Comparison of ENCODE assay signal across 24 cellular contexts in the genomic region with DNA sequence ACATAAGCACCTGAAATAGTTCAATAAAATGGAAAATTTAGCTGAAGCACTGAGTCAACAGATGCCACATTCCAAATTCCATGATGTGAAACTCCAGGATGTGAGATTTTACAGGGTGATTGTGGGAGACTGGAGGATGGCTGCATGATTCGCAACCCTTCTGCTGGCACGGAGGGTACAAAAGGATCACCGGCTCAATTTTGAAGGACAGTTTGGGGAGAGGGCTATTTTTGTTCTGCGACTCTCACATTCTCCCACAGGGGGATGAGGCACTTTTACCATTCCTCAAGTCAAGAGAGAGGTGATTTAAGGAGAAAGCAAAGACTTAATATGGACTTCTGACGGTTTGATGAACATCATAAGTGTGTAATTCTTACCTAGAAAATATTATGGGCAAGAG.
"Had no signal": no experiment of that assay in that cellular context is flagged by ENCODE, and none has a peak within 500 bp of the region (broad histone marks: within the 10 kb centered on the region; RNA-seq: fewer than 3 reads in every experiment).

No MANE protein-coding gene starts in this region.

- H3K4me3 ChIP-seq: cardiac muscle cell, SK-N-MC had no signal

- H3K27me3 ChIP-seq: cardiac muscle cell had no signal

- DNase-seq: activated CD4-positive, alpha-beta memory T cell treated with anti-CD3 and anti-CD28 coated beads, Interleukin-2, amount 10 ng/mL, durations not matched to agents 7 days and 5 days; activated CD4-positive, alpha-beta T cell treated with anti-CD3 and anti-CD28 coated beads, Interleukin-2, amount 10 ng/mL, durations not matched to agents 7 days and 5 days; activated CD4-positive, CD25-positive, alpha-beta regulatory T cell; activated gamma-delta T cell; activated naive CD4-positive, alpha-beta T cell treated with anti-CD3 and anti-CD28 coated beads for 36 hours; activated T-cell treated with anti-CD3 and anti-CD28 coated beads for 4 hours; activated T-cell treated with anti-CD3 and anti-CD28 coated beads, Interleukin-2, amount 50 U/mL, for 48 hours; amygdala; MM.1S; NCI-H1436 treated with DMSO at 0.1 percent for 48 hours; NCI-H187; NCI-H345; NCI-H510A; NCI-H526 treated with DMSO at 0.1 percent for 48 hours; NCI-H82; RPMI8226; T-cell; T-helper 2 cell; T1000 had no signal

- ATAC-seq: activated T-helper 17 cell treated with anti-CD3 and anti-CD28 coated beads, Interleukin-2, amount 50 U/mL, for 72 hours; Panc1; Right ventricle myocardium inferior; T-cell had no signal

- H3K36me3 ChIP-seq: cardiac muscle cell had no signal

- H3K27ac ChIP-seq: cardiac muscle cell had no signal
